Comparison of ENCODE assay signal across 9 cellular contexts in genomic region chr9:94639045-94639995, GRCh38. TPM values are rescaled to one million over a fixed set of nuclear protein-coding genes. Genes with fewer than 3 reads are reported as not detected.
DNase-seq lines count a peak whose midpoint lies in the region; ATAC-seq, FAIRE-seq and TF ChIP-seq lines count a peak whose summit lies in the region.
"Had no signal": no experiment of that assay in that cellular context is flagged by ENCODE, and none has a peak within 500 bp of the region (broad histone marks: within the 10 kb centered on the region; RNA-seq: fewer than 3 reads in every experiment).

Gene FBP1, minus strand, starts transcription at chr9:94639518. Its CDS starts 208 bp downstream, at chr9:94639310.

- no TSS peak for BruUV-seq in GM12878 (replicated peaks; lab: Mats Ljungman, UMichigan)

- DNase-seq in AG04450 (ENCODE audit: low read depth, low spot score) (no peak), SKM-1 treated with dmso at 0.1 percent for 144 hours (lab: John Stamatoyannopoulos, UW; ENCODE audit: unreplicated experiment) (peak; percentile 63), GM12878 (ENCODE audit: low read depth, low spot score) (no peak), islet precursor cell (peak; percentile 71), NCI-H1694 (lab: John Stamatoyannopoulos, UW) (no peak), GM19240 (ENCODE audit: insufficient read length, low spot score) (no peak)
- peak; percentile 24 for DNase-seq in stimulated activated CD4-positive, alpha-beta T cell treated with anti-CD3 and anti-CD28 coated beads, Interleukin-12 subunit alpha, Interleukin-12 subunit beta, amount 100 ng/mL, for 4 hours

- H3K79me2 ChIP-seq in GM12878 (ENCODE audit: control insufficient read depth, insufficient read depth, low read length) = no peaks in the 10 kb centered on the region

- H3K4me3 ChIP-seq in AG04450 (ENCODE audit: low read depth, low read length) (peak within 1 kb of the TSS; percentile 46), GM12878 (peak within 1 kb of the TSS; percentile 61)

- TF ChIP-seq POLR2A in GM12878 (IDR thresholded peaks at IDR 0.05; ENCODE audit: low read depth, low read length) = no peak

- RAD21 ChIA-PET in GM12878 (lab: Charles Lee; ENCODE audit: unreplicated experiment) = no interaction called here

- no peak for TF ChIP-seq CTCF in AG04450 (IDR thresholded peaks at IDR 0.05; ENCODE audit: low read depth, low read length)
- no peak for TF ChIP-seq CTCF in GM12878 (IDR thresholded peaks at IDR 0.05 in 2 of 3, conservative IDR thresholded peaks at IDR 0.05 in 1 of 3; ENCODE audit: control insufficient read depth in 2 of 3, extremely low read depth in 1 of 3, insufficient read depth in 1 of 3, low read depth in 3 of 3, low read length in 3 of 3)

- CTCF ChIA-PET in AG04450 (lab: Charles Lee) = interaction anchor here (1.0 kb wide), 1 partner anchor 491 kb away, joined by 3 read pairs; no protein-coding TSS in a partner anchor
- CTCF ChIA-PET in GM12878 (lab: Yijun Ruan, JAX) = no interaction called here

- no peak within 1 kb of the TSS for H3K27ac ChIP-seq in AG04450 (ENCODE audit: low read depth, low read length)
- no peak within 1 kb of the TSS for H3K27ac ChIP-seq in GM12878 (ENCODE audit: control insufficient read depth, insufficient read depth)

- no peak for FAIRE-seq in GM12878 (lab: Jason Lieb, UNC)
- FAIRE-seq: colon had no signal

- no peaks in the 10 kb centered on the region; the same call in 1 of the 2 replicates for H3K9me3 ChIP-seq in AG04450 (ENCODE audit: control insufficient read depth, insufficient read depth, low read length)
- H3K9me3 ChIP-seq in GM12878 (replicated peaks; ENCODE audit: control insufficient read depth, insufficient read depth, low read length) = no peaks in the 10 kb centered on the region

- no peaks in the 10 kb centered on the region for H3K36me3 ChIP-seq in GM12878 (ENCODE audit: control insufficient read depth in 2 of 2, insufficient read depth in 2 of 2, low read length in 1 of 2)

- SMC1A ChIA-PET in GM12878 (lab: Charles Lee; ENCODE audit: uncharacterized antibody, unreplicated experiment) = no interaction called here

- peak within 1 kb of the TSS; percentile 96 for H3K4me2 ChIP-seq in GM12878 (ENCODE audit: control insufficient read depth, insufficient read depth)

- peak within 1 kb of the TSS; percentile 45 for H2AFZ ChIP-seq in GM12878 (ENCODE audit: control insufficient read depth, low read depth, low read length)

- ATAC-seq in GM21786 (IDR thresholded peaks at IDR 0.05; ENCODE audit: unreplicated experiment) (peak; percentile 51), GM12878 (peak; percentile 60)

- intact Hi-C loops in GM12878 (cut with micrococcal nuclease; ENCODE audit: unreplicated experiment) = no loop called here

- H3K27me3 ChIP-seq in AG04450 (ENCODE audit: control insufficient read depth, insufficient read depth, low read length) = peaks cover 48% of the 10 kb centered on the region
- H3K27me3 ChIP-seq in GM12878 (replicated peaks in 1 of 2; ENCODE audit: control insufficient read depth in 2 of 2, insufficient read depth in 2 of 2, low read length in 1 of 2) = peaks cover 4 to 7% of the 10 kb centered on the region in 2 experiments; a peak in 3 of 4 replicates

- TF ChIP-seq EP300 in GM12878 (IDR thresholded peaks at IDR 0.05; ENCODE audit: borderline replicate concordance in 1 of 2, control insufficient read depth in 1 of 2, low read depth in 2 of 2, low read length in 2 of 2) = no peak

- no peak for TF ChIP-seq RAD21 in GM12878 (IDR thresholded peaks at IDR 0.05; ENCODE audit: insufficient read depth, low read depth, low read length)

- in situ Hi-C loops in GM12878 (cut with MboI) = no loop called here

- WGBS in GM12878 (ENCODE audit: insufficient coverage, insufficient replicate concordance, low lambda C conversion rate, missing lambda C conversion rate) = 2% methylated on average over 54 of the region's 80 CpGs

- no peak within 1 kb of the TSS; the same call in 1 of the 2 replicates for H3K9ac ChIP-seq in GM12878 (ENCODE audit: control insufficient read depth, insufficient read depth, low read length)

- peaks cover 4% of the 10 kb centered on the region; the same call in 1 of the 2 replicates for H3K4me1 ChIP-seq in GM12878 (ENCODE audit: control insufficient read depth, insufficient read depth, low read length)

- POLR2A ChIA-PET in AG04450 (lab: Yijun Ruan, JAX) (no interaction called here), GM12878 (lab: Charles Lee) (no interaction called here)

- H4K20me1 ChIP-seq in GM12878 (ENCODE audit: control insufficient read depth, insufficient read depth) = no peaks in the 10 kb centered on the region

TF ChIP-seq in GM12878, 131 proteins besides CTCF, POLR2A, EP300 and RAD21:
- peak; percentile 67; the same call in 1 of the 2 replicates for TF ChIP-seq TCF12 (IDR thresholded peaks at IDR 0.05; ENCODE audit: low read depth, low read length)
- no peak for TF ChIP-seq RCOR1 (conservative IDR thresholded peaks at IDR 0.05; ENCODE audit: low read depth, low read length)
- TF ChIP-seq YY1 (IDR thresholded peaks at IDR 0.05; ENCODE audit: low read depth, low read length) = 0 out of 2 replicates have a peak, but pooled peaks have one; percentile 16
- peak; percentile 88; the same call in 1 of the 2 replicates for TF ChIP-seq TCF3 (IDR thresholded peaks at IDR 0.05; ENCODE audit: borderline replicate concordance, insufficient read depth, low read depth, low read length)
- no peak for TF ChIP-seq MAX (IDR thresholded peaks at IDR 0.05; ENCODE audit: low read depth, low read length)
- TF ChIP-seq JUND (IDR thresholded peaks at IDR 0.05; ENCODE audit: low read depth, low read length) = no peak
- TF ChIP-seq PAX5 (IDR thresholded peaks at IDR 0.05; ENCODE audit: borderline replicate concordance, low read depth, low read length) = peak; percentile 37; the same call in 1 of the 2 replicates
- no peak for TF ChIP-seq ZNF592 (IDR thresholded peaks at IDR 0.05)
- no peak for TF ChIP-seq NRF1 (conservative IDR thresholded peaks at IDR 0.05; ENCODE audit: low read depth, low read length)

RNA-seq across cellular contexts. Expression of gene FBP1, which starts in this region (rescaled TPM):
- polyA plus RNA-seq in AG04450 (2011; rRNA removed) (not detected in 2 replicates), GM12878 (2011; rRNA removed) (not detected in 2 replicates), GM12878 (2014; fragmentation: Illumina TruSeq; extraction: Trizol) (not detected in 2 replicates), GM12878 (2014; fragmentation: Nextera tagmentation; extraction: Ambion mirVana) (not detected), GM12878 (2014; rRNA removed) (not detected in 2 replicates), GM12878 (2016; fragmentation: Nextera tagmentation; extraction: Ambion mirVana) (under 1 TPM in 1 of 2 experiments, not detected in 1; 0.15 TPM)
- polyA minus RNA-seq in AG04450 (2011; rRNA and poly(A)+ RNA removed) = not detected in 2 replicates
- total RNA-seq in GM12878 (2013; cell fraction: nucleolus; rRNA removed) = not detected in 2 replicates
- total RNA-seq in GM12878 (2014; rRNA removed) (0.11 TPM in 1 of 2 replicates, not detected in the other), GM12878 (2014; rRNA removed; fragmentation: Illumina TruSeq; extraction: Trizol) (not detected in 2 replicates), GM12878 (2021) (0.38 TPM in 1 of 2 replicates, not detected in the other)
- not detected for polyA plus RNA-seq in GM12878 (2011; ENCODE audit: low read depth)
- not detected in 2 replicates for polyA plus RNA-seq in GM12878 (2011; cell fraction: cytosol; rRNA removed)
- polyA plus RNA-seq in GM12878 (2011; cell fraction: nucleus; rRNA removed) = not detected in 2 replicates
- 0.10 TPM in 1 of 2 replicates, not detected in the other for polyA plus RNA-seq in GM12878 (2012)
- polyA minus RNA-seq in GM12878 (2011; rRNA and poly(A)+ RNA removed) = not detected in 2 replicates
- not detected in 2 replicates for polyA minus RNA-seq in GM12878 (2011; cell fraction: cytosol; rRNA and poly(A)+ RNA removed)
- not detected in 2 replicates for polyA minus RNA-seq in GM12878 (2011; cell fraction: nucleus; rRNA and poly(A)+ RNA removed)

Comparison
In these comparisons a context has a peak if more than half of its experiments do, and no peak if none do; other contexts are left out.
1. Peak in ATAC-seq, H3K4me3 ChIP-seq and H3K4me2 ChIP-seq in GM12878; RNA of the gene not detected or under 1 TPM.
2. DNase-seq: peak in SKM-1 treated with dmso at 0.1 percent for 144 hours (single experiment), islet precursor cell (single experiment) and stimulated activated CD4-positive, alpha-beta T cell treated with anti-CD3 and anti-CD28 coated beads, Interleukin-12 subunit alpha, Interleukin-12 subunit beta, amount 100 ng/mL, for 4 hours (single experiment); none in AG04450 (single experiment), GM12878 (single experiment), NCI-H1694 (single experiment) and GM19240 (single experiment).